Comparison of ENCODE assay signal across 12 cellular contexts in genomic region chr5:2757563-2758311, GRCh38. TPM values are rescaled to one million over a fixed set of nuclear protein-coding genes. Genes with fewer than 3 reads are reported as not detected.
DNase-seq lines count a peak whose midpoint lies in the region; ATAC-seq and TF ChIP-seq lines count a peak whose summit lies in the region.
"Had no signal": no experiment of that assay in that cellular context is flagged by ENCODE, and none has a peak within 500 bp of the region (broad histone marks: within the 10 kb centered on the region; RNA-seq: fewer than 3 reads in every experiment).

No MANE protein-coding gene starts in this region.

- H3K4me1 ChIP-seq in PC-3 (ENCODE audit: insufficient read depth, low read length): peaks cover 45% of the 10 kb centered on the region
- peaks cover 22 to 44% (median 37%) of the 10 kb centered on the region in 4 donors for H3K4me1 ChIP-seq in esophagus muscularis mucosa

- CTCF ChIA-PET in PC-3 (lab: Charles Lee): no interaction called here

- H3K36me3 ChIP-seq in PC-3 (ENCODE audit: low read depth, low read length) (no peaks in the 10 kb centered on the region), esophagus muscularis mucosa (no peaks in the 10 kb centered on the region)

- no peaks in the 10 kb centered on the region for H3F3A ChIP-seq in PC-3 (ENCODE audit: low read length, unreplicated experiment)

- BruUV-seq in PC-3 (replicated peaks; lab: Mats Ljungman, UMichigan): no TSS peak

- peak overlapping the region; percentile 89 for H3K4me3 Mint-ChIP-seq in neural crest cell

- H3K27ac ChIP-seq in PC-3 (ENCODE audit: low read length): peak overlapping the region; percentile 52
- H3K27ac ChIP-seq in esophagus muscularis mucosa (replicated peaks in 1 of 4): no peak overlapping the region

- no peak for TF ChIP-seq CTCF in PC-3 (conservative IDR thresholded peaks at IDR 0.05; ENCODE audit: low read depth, low read length)
- no peak for TF ChIP-seq CTCF in esophagus muscularis mucosa (IDR thresholded peaks at IDR 0.05)
- TF ChIP-seq CTCF in neural crest cell (conservative IDR thresholded peaks at IDR 0.05): no peak

- POLR2A ChIA-PET in PC-3 (lab: Charles Lee; ENCODE audit: unreplicated experiment): no interaction called here

- H4K20me1 ChIP-seq in PC-3 (ENCODE audit: low read length): no peaks in the 10 kb centered on the region

- intact Hi-C loops in PC-3 (cut with micrococcal nuclease) (no loop called here), esophagus muscularis mucosa (cut with DNase I) (no loop called here)

- peaks cover 2% of the 10 kb centered on the region; the same call in 1 of the 2 replicates for H3K79me2 ChIP-seq in PC-3 (ENCODE audit: low read length)

- ATAC-seq in PC-3 (peak; percentile 13), GM21723 (IDR thresholded peaks at IDR 0.05; ENCODE audit: unreplicated experiment) (no peak), HG02870 (IDR thresholded peaks at IDR 0.05; ENCODE audit: unreplicated experiment) (no peak)
- ATAC-seq: HepG2 had no signal

- no peaks in the 10 kb centered on the region for H3K9me2 ChIP-seq in PC-3 (replicated peaks; ENCODE audit: low read length)

- 13% methylated on average over 21 of the region's 23 CpGs for WGBS in esophagus muscularis mucosa

- peak overlapping the region; percentile 93 for H3K4me2 ChIP-seq in PC-3 (ENCODE audit: low read length)

- peaks cover 66% of the 10 kb centered on the region for H3K27me3 Mint-ChIP-seq in neural crest cell (ENCODE audit: low read depth)

- H3K36me3 Mint-ChIP-seq in neural crest cell (ENCODE audit: low read depth): no peaks in the 10 kb centered on the region
- H3K36me3 Mint-ChIP-seq: CD14-positive monocyte had no signal

- H3K9me3 ChIP-seq in PC-3 (ENCODE audit: low read length): no peaks in the 10 kb centered on the region
- no peaks in the 10 kb centered on the region for H3K9me3 ChIP-seq in esophagus muscularis mucosa

- H3K27ac Mint-ChIP-seq in neural crest cell (ENCODE audit: unreplicated experiment): no peak overlapping the region

- no peak for TF ChIP-seq POLR2A in esophagus muscularis mucosa (IDR thresholded peaks at IDR 0.05; ENCODE audit: low read depth)

- H3K9me3 Mint-ChIP-seq in neural crest cell: no peaks in the 10 kb centered on the region

- no peak overlapping the region for H3K9ac ChIP-seq in PC-3 (ENCODE audit: low read length)

- DNase-seq in ELR (ENCODE audit: low read depth) (peak; percentile 79), PC-3 (peak; percentile 92), esophagus muscularis mucosa (ENCODE audit: extremely low spot score) (peak; percentile 72), neural crest cell (ENCODE audit: low read depth, low spot score) (no peak), HuH-7 (ENCODE audit: low spot score) (no peak), kidney glomerular epithelial cell (lab: John Stamatoyannopoulos, UW) (no peak)
- DNase-seq: effector memory CD4-positive, alpha-beta T cell; stimulated activated CD4-positive, alpha-beta T cell treated with anti-CD3 and anti-CD28 coated beads, Interleukin-12 subunit alpha, Interleukin-12 subunit beta, amount 100 ng/mL, for 4 hours had no signal

- peaks cover 51% of the 10 kb centered on the region for H3K4me1 Mint-ChIP-seq in neural crest cell

- H3K4me3 ChIP-seq in PC-3 (ENCODE audit: low read length) (no peak overlapping the region; the same call in 1 of the 2 replicates), esophagus muscularis mucosa (no peak overlapping the region)

- H3K27me3 ChIP-seq in PC-3 (ENCODE audit: low read length) (no peaks in the 10 kb centered on the region), esophagus muscularis mucosa (peaks cover 0 to 97% (median 53%) of the 10 kb centered on the region in 4 donors)

- no peak overlapping the region for H2AFZ ChIP-seq in PC-3 (ENCODE audit: low read length)

- no peak for TF ChIP-seq EP300 in esophagus muscularis mucosa (IDR thresholded peaks at IDR 0.05)

RNA-seq across cellular contexts. Expression of gene IRX2, which starts 6.3 kb away (rescaled TPM):
- 10.4 and 13.2 TPM in 2 replicates for total RNA-seq in PC-3 (2014; rRNA removed)
- total RNA-seq in esophagus muscularis mucosa: under 1 TPM in 2 of 4 donors, not detected in 2; 0.17 to 0.26 TPM
- 41.6 and 42.5 TPM in 2 replicates for total RNA-seq in neural crest cell
- total RNA-seq: HepG2 had no signal

Comparison
In these comparisons a context has a peak if more than half of its experiments do, and no peak if none do; other contexts are left out.
1. DNase-seq: peak in ELR (single experiment), PC-3 (single experiment) and esophagus muscularis mucosa (single experiment); none in neural crest cell (single experiment), HuH-7 (single experiment) and kidney glomerular epithelial cell (single experiment).